Comparison of ENCODE assay signal across 4 cellular contexts in the genomic region with DNA sequence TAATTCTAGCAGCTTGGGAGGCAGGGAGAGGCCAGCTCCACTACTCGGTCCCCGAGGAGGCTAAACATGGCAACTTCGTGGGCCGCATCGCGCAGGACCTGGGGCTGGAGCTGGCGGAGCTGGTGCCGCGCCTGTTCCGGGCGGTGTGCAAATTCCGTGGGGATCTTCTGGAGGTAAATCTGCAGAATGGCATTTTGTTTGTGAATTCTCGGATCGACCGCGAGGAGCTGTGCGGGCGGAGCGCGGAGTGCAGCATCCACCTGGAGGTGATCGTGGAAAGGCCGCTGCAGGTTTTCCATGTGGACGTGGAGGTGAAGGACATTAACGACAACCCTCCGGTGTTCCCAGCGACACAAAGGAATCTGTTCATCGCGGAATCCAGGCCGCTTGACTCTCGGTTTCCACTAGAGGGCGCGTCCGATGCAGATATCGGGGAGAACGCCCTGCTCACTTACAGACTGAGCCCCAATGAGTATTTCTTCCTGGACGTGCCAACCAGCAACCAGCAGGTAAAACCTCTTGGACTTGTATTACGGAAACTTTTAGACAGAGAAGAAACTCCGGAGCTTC. TPM values are rescaled to one million over a fixed set of nuclear protein-coding genes. Genes with fewer than 3 reads are reported as not detected.
"Had no signal": no experiment of that assay in that cellular context is flagged by ENCODE, and none has a peak within 500 bp of the region (broad histone marks: within the 10 kb centered on the region; RNA-seq: fewer than 3 reads in every experiment).

No MANE protein-coding gene starts in this region.

RNA-seq across cellular contexts. Expression of gene PCDHA7, which starts 0.5 kb away (rescaled TPM):
- total RNA-seq: activated CD8-positive, alpha-beta memory T cell treated with anti-CD3 and anti-CD28 coated beads for 36 hours; naive thymus-derived CD8-positive, alpha-beta T cell had no signal
- polyA plus RNA-seq: naive thymus-derived CD8-positive, alpha-beta T cell had no signal

RNA-seq across cellular contexts. Expression of gene PCDHA8, which starts 6.5 kb away (rescaled TPM):
- total RNA-seq: activated CD8-positive, alpha-beta memory T cell treated with anti-CD3 and anti-CD28 coated beads for 36 hours; naive thymus-derived CD8-positive, alpha-beta T cell had no signal
- polyA plus RNA-seq: aorta; keratinocyte; naive thymus-derived CD8-positive, alpha-beta T cell had no signal

RNA-seq across cellular contexts. Expression of gene PCDHA6, which starts 6.8 kb away (rescaled TPM):
- total RNA-seq: activated CD8-positive, alpha-beta memory T cell treated with anti-CD3 and anti-CD28 coated beads for 36 hours; naive thymus-derived CD8-positive, alpha-beta T cell had no signal
- polyA plus RNA-seq: naive thymus-derived CD8-positive, alpha-beta T cell had no signal

RNA-seq across cellular contexts. Expression of gene PCDHA5, which starts 13.1 kb away (rescaled TPM):
- total RNA-seq: activated CD8-positive, alpha-beta memory T cell treated with anti-CD3 and anti-CD28 coated beads for 36 hours; naive thymus-derived CD8-positive, alpha-beta T cell had no signal
- polyA plus RNA-seq: keratinocyte; naive thymus-derived CD8-positive, alpha-beta T cell had no signal

RNA-seq across cellular contexts. Expression of gene PCDHA9, which starts 13.7 kb away (rescaled TPM):
- total RNA-seq: activated CD8-positive, alpha-beta memory T cell treated with anti-CD3 and anti-CD28 coated beads for 36 hours; naive thymus-derived CD8-positive, alpha-beta T cell had no signal
- polyA plus RNA-seq: aorta; naive thymus-derived CD8-positive, alpha-beta T cell had no signal
